Comparison of ENCODE assay signal across 20 cellular contexts in genomic region chr1:248442500-248443277, GRCh38. TPM values are rescaled to one million over a fixed set of nuclear protein-coding genes. Genes with fewer than 3 reads are reported as not detected.
"Had no signal": no experiment of that assay in that cellular context is flagged by ENCODE, and none has a peak within 500 bp of the region (broad histone marks: within the 10 kb centered on the region; RNA-seq: fewer than 3 reads in every experiment).

No MANE protein-coding gene starts in this region.

RNA-seq across cellular contexts. Expression of gene OR2T2, which starts 2.7 kb away (rescaled TPM):
- total RNA-seq: naive thymus-derived CD8-positive, alpha-beta T cell; natural killer cell treated with Interleukin-12 subunit alpha and Interleukin-12 subunit beta and Interleukin-15 and Interleukin-18, amount 100 ng/mL, for 72 hours; neural crest cell; omental fat pad; osteocyte; posterior vena cava; prostate gland; pulmonary artery endothelial cell; right atrium auricular region; sciatic nerve; smooth muscle cell; testis; transverse colon; upper lobe of right lung; urinary bladder had no signal
- polyA plus RNA-seq: naive thymus-derived CD8-positive, alpha-beta T cell; pancreas; smooth muscle cell; spleen; urinary bladder had no signal

RNA-seq across cellular contexts. Expression of gene OR2T3, which starts 30.5 kb away (rescaled TPM):
- total RNA-seq: naive thymus-derived CD8-positive, alpha-beta T cell; neural crest cell; omental fat pad; osteocyte; pancreas; posterior vena cava; pulmonary artery endothelial cell; right atrium auricular region; sciatic nerve; smooth muscle cell; suprapubic skin; testis; transverse colon; upper lobe of right lung; urinary bladder; uterus had no signal
- polyA plus RNA-seq: naive thymus-derived CD8-positive, alpha-beta T cell; pancreas; smooth muscle cell; spleen; urinary bladder had no signal

RNA-seq across cellular contexts. Expression of gene OR2T1, which starts 39.8 kb away (rescaled TPM):
- total RNA-seq: naive thymus-derived CD8-positive, alpha-beta T cell; natural killer cell treated with Interleukin-12 subunit alpha and Interleukin-12 subunit beta and Interleukin-15 and Interleukin-18, amount 100 ng/mL, for 72 hours; neural crest cell; omental fat pad; osteocyte; pancreas; posterior vena cava; prostate gland; pulmonary artery endothelial cell; right atrium auricular region; sciatic nerve; smooth muscle cell; spleen; suprapubic skin; testis; transverse colon; upper lobe of right lung; urinary bladder; uterus had no signal
- polyA plus RNA-seq: naive thymus-derived CD8-positive, alpha-beta T cell; pancreas; smooth muscle cell; spleen; urinary bladder had no signal

RNA-seq across cellular contexts. Expression of gene OR2T5, which starts 45.7 kb away (rescaled TPM):
- total RNA-seq: naive thymus-derived CD8-positive, alpha-beta T cell; natural killer cell treated with Interleukin-12 subunit alpha and Interleukin-12 subunit beta and Interleukin-15 and Interleukin-18, amount 100 ng/mL, for 72 hours; neural crest cell; omental fat pad; osteocyte; pancreas; posterior vena cava; prostate gland; pulmonary artery endothelial cell; right atrium auricular region; sciatic nerve; smooth muscle cell; spleen; suprapubic skin; testis; transverse colon; upper lobe of right lung; urinary bladder; uterus had no signal
- polyA plus RNA-seq: naive thymus-derived CD8-positive, alpha-beta T cell; pancreas; smooth muscle cell; spleen; thymus; urinary bladder had no signal
